Comparison of ENCODE assay signal across 1 cellular context in the genomic region with DNA sequence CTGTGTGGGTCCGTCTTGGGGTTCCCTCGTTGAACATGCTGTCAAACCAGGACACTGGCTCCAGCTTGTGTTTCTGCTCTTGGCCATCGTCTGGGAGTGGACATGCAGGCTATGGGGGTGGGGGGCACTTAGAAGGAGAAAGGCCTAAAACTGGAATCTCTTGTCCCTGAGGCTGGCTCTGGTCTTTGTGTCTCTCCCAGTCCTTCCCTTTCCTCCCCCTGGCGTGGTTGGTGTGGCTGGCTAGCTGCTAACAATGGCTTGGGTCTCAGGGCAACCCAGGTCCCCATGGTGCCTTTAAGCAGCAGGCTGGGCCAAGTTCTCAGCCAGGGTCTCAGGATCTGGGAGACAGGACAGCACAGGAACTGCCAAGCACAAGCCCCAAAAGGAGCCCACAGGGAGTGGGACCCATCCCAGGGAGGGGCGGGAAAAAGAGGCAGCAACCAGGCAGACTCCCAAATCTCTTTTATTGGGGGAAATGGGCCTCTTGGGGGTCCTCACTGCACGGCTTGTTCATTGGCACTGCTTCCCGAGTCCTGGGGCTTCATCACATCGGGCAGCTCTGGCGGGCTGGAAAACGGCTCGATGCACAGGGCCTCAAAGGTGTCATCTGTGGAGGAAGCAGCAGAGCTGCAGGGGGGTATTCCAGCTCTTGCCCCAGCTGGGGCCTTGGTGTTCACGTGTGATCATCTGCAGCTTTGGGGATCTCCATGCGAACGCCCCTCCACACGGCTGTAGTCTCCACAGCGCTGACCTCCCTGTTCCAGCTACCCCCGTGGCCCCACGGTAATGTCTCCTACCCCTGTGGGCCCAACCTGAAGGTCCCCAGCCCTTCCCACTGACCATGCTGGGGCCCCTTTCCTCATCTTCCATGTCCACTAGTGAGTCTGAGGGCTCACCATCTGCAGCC.
TF ChIP-seq lines count a peak whose summit lies in the region.

No MANE protein-coding gene starts in this region.

TF ChIP-seq in HepG2, 621 proteins besides CTCF, POLR2A, EP300 and RAD21:
- TF ChIP-seq RBFOX2 (IDR thresholded peaks at IDR 0.05; ENCODE audit: low read depth, low read length) (peak; percentile 58), AGO2 (optimal IDR thresholded peaks at IDR 0.05; ENCODE audit: low read depth, low read length) (peak; percentile 97), RBM22 (optimal IDR thresholded peaks at IDR 0.05; ENCODE audit: low read length) (peak; percentile 90), HNRNPK (IDR thresholded peaks at IDR 0.05; ENCODE audit: low read depth, low read length, poor library complexity, severe bottlenecking) (no peak), AGO1 (IDR thresholded peaks at IDR 0.05; ENCODE audit: low read depth, low read length, poor library complexity, severe bottlenecking) (peak; percentile 47), ZSCAN25 (CRISPR knock-in tag; IDR thresholded peaks at IDR 0.05) (no peak), CHCHD3 (CRISPR knock-in tag; IDR thresholded peaks at IDR 0.05) (no peak), POLR2G (IDR thresholded peaks at IDR 0.05; ENCODE audit: low read depth, low read length) (peak; percentile 64)
- TF ChIP-seq, protein P1, sequence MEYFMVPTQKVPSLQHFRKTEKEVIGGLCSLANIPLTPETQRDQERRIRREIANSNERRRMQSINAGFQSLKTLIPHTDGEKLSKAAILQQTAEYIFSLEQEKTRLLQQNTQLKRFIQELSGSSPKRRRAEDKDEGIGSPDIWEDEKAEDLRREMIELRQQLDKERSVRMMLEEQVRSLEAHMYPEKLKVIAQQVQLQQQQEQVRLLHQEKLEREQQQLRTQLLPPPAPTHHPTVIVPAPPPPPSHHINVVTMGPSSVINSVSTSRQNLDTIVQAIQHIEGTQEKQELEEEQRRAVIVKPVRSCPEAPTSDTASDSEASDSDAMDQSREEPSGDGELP (IDR thresholded peaks at IDR 0.05; ENCODE audit: borderline replicate concordance, low read depth) = no peak
- TF ChIP-seq, protein P2, sequence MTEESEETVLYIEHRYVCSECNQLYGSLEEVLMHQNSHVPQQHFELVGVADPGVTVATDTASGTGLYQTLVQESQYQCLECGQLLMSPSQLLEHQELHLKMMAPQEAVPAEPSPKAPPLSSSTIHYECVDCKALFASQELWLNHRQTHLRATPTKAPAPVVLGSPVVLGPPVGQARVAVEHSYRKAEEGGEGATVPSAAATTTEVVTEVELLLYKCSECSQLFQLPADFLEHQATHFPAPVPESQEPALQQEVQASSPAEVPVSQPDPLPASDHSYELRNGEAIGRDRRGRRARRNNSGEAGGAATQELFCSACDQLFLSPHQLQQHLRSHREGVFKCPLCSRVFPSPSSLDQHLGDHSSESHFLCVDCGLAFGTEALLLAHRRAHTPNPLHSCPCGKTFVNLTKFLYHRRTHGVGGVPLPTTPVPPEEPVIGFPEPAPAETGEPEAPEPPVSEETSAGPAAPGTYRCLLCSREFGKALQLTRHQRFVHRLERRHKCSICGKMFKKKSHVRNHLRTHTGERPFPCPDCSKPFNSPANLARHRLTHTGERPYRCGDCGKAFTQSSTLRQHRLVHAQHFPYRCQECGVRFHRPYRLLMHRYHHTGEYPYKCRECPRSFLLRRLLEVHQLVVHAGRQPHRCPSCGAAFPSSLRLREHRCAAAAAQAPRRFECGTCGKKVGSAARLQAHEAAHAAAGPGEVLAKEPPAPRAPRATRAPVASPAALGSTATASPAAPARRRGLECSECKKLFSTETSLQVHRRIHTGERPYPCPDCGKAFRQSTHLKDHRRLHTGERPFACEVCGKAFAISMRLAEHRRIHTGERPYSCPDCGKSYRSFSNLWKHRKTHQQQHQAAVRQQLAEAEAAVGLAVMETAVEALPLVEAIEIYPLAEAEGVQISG (CRISPR knock-in tag; IDR thresholded peaks at IDR 0.05) = 0 out of 2 replicates have a peak, but pooled peaks have one; percentile 19
- TF ChIP-seq, protein P3, sequence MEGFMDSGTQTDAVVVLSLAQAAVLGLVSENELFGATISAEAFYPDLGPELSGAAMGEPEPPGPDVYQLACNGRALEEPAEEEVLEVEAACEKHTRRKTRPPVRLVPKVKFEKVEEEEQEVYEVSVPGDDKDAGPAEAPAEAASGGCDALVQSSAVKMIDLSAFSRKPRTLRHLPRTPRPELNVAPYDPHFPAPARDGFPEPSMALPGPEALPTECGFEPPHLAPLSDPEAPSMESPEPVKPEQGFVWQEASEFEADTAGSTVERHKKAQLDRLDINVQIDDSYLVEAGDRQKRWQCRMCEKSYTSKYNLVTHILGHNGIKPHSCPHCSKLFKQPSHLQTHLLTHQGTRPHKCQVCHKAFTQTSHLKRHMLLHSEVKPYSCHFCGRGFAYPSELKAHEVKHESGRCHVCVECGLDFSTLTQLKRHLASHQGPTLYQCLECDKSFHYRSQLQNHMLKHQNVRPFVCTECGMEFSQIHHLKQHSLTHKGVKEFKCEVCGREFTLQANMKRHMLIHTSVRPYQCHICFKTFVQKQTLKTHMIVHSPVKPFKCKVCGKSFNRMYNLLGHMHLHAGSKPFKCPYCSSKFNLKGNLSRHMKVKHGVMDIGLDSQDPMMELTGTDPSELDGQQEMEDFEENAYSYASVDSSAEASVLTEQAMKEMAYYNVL (CRISPR knock-in tag; IDR thresholded peaks at IDR 0.05; ENCODE audit: borderline replicate concordance) = no peak
- TF ChIP-seq, protein P4, sequence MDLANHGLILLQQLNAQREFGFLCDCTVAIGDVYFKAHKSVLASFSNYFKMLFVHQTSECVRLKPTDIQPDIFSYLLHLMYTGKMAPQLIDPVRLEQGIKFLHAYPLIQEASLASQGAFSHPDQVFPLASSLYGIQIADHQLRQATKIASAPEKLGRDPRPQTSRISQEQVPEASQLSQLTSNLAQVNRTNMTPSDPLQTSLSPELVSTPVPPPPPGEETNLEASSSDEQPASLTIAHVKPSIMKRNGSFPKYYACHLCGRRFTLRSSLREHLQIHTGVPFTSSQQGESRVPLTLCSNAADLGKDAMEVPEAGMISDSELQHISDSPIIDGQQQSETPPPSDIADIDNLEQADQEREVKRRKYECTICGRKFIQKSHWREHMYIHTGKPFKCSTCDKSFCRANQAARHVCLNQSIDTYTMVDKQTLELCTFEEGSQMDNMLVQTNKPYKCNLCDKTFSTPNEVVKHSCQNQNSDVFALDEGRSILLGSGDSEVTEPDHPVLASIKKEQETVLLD (CRISPR knock-in tag; IDR thresholded peaks at IDR 0.05; ENCODE audit: low read depth) = no peak
